Comparison of ENCODE assay signal across 1 cellular context in genomic region chr2:175834472-175834871, GRCh38.
TF ChIP-seq lines count a peak whose summit lies in the region.

No MANE protein-coding gene starts in this region.

TF ChIP-seq in H1, 55 proteins besides CTCF, POLR2A, EP300 and RAD21:
- no peak for TF ChIP-seq CHD7 (IDR thresholded peaks at IDR 0.05; ENCODE audit: insufficient replicate concordance, low read length)
- TF ChIP-seq GTF2F1 (IDR thresholded peaks at IDR 0.05; ENCODE audit: borderline replicate concordance, low read depth, low read length), result no peak
